ENCODE assay signal across 13 cellular contexts in genomic region chr20:22452442-22453011, GRCh38.
DNase-seq lines count a peak whose midpoint lies in the region; ATAC-seq and TF ChIP-seq lines count a peak whose summit lies in the region.
"Had no signal": no experiment of that assay in that cellular context is flagged by ENCODE, and none has a peak within 500 bp of the region (broad histone marks: within the 10 kb centered on the region; RNA-seq: fewer than 3 reads in every experiment).

No MANE protein-coding gene starts in this region.

- TF ChIP-seq CTCF in LNCaP clone FGC (IDR thresholded peaks at IDR 0.05; ENCODE audit: control insufficient read depth, extremely low read depth, insufficient read depth) = no peak
- no peak for TF ChIP-seq CTCF in transverse colon (IDR thresholded peaks at IDR 0.05)

- 33 to 66% methylated on average over 1 to 3 of the region's 3 CpGs for WGBS in transverse colon (ENCODE audit: low coverage in 1 of 2), 2 donors

- no peak overlapping the region for H3K4me3 Mint-ChIP-seq in activated naive CD8-positive, alpha-beta T cell treated with anti-CD3 and anti-CD28 coated beads, Interleukin-2, amount 50 U/mL, for 24 hours
- H3K4me3 Mint-ChIP-seq: B cell; CD4-positive, alpha-beta T cell; GM23338 had no signal

- TF ChIP-seq POLR2A in transverse colon (IDR thresholded peaks at IDR 0.05) = no peak

- peak; percentile 68 for ATAC-seq in left lobe of liver
- no peak for ATAC-seq in activated naive CD8-positive, alpha-beta T cell treated with anti-CD3 and anti-CD28 coated beads, Interleukin-2, amount 50 U/mL, for 24 hours
- ATAC-seq: GM23338 had no signal

- peaks cover 0 to 39% (median 12%) of the 10 kb centered on the region in 4 donors for H3K4me1 ChIP-seq in transverse colon

- H3K4me3 ChIP-seq in LNCaP clone FGC (ENCODE audit: low read depth, low read length) (no peak overlapping the region), transverse colon (no peak overlapping the region)
- H3K4me3 ChIP-seq: GM23338, SJSA1 had no signal

- TF ChIP-seq EP300 in transverse colon (IDR thresholded peaks at IDR 0.05; ENCODE audit: low read depth) = no peak

- intact Hi-C loops in transverse colon (cut with DNase I; ENCODE audit: low total_unique reads) = no loop called here

- DNase-seq in LNCaP clone FGC (ENCODE audit: low read depth) = peak; percentile 60
- DNase-seq in NCI-H748 (lab: John Stamatoyannopoulos, UW; ENCODE audit: unreplicated experiment) = peak; percentile 87
- no peak for DNase-seq in left lobe of liver (ENCODE audit: low spot score)
- DNase-seq in transverse colon = no peak
- no peak for DNase-seq in activated effector memory CD4-positive, alpha-beta T cell treated with Interleukin-2 at 50 U/mL for 16 hours
- DNase-seq in activated naive CD8-positive, alpha-beta T cell treated with anti-CD3 and anti-CD28 coated beads, Interleukin-2, amount 50 U/mL, for 24 hours = no peak
- no peak for DNase-seq in RKO (ENCODE audit: low spot score)
- DNase-seq: CD4-positive, alpha-beta T cell; NCI-H1105; NCI-H187 treated with DMSO at 0.1 percent for 48 hours had no signal

- H3K9me3 Mint-ChIP-seq in activated naive CD8-positive, alpha-beta T cell treated with anti-CD3 and anti-CD28 coated beads, Interleukin-2, amount 50 U/mL, for 24 hours = no peaks in the 10 kb centered on the region
- H3K9me3 Mint-ChIP-seq: CD4-positive, alpha-beta T cell; GM23338 had no signal

- in situ Hi-C loops in transverse colon (cut with MboI; ENCODE audit: low pct_ligation_motif_present in 1 of 4, low pct_unique_long_range_greater_than_20kb in 1 of 4, low sequenced_read_pairs in 3 of 4) = no loop called here

- H3K27ac ChIP-seq in transverse colon = peak overlapping the region in 3 of 4 donors; percentile 30 to 62 (median 46)
- H3K27ac ChIP-seq: SJSA1 had no signal

- no peaks in the 10 kb centered on the region for H3K9me3 ChIP-seq in transverse colon
- H3K9me3 ChIP-seq: SJSA1 had no signal

- H3K27me3 ChIP-seq in transverse colon = no peaks in the 10 kb centered on the region
- H3K27me3 ChIP-seq: SJSA1 had no signal

- no peaks in the 10 kb centered on the region for H3K4me1 Mint-ChIP-seq in activated naive CD8-positive, alpha-beta T cell treated with anti-CD3 and anti-CD28 coated beads, Interleukin-2, amount 50 U/mL, for 24 hours
- H3K4me1 Mint-ChIP-seq: B cell had no signal

- no peaks in the 10 kb centered on the region for H3K36me3 Mint-ChIP-seq in activated naive CD8-positive, alpha-beta T cell treated with anti-CD3 and anti-CD28 coated beads, Interleukin-2, amount 50 U/mL, for 24 hours (ENCODE audit: low read depth)

- peaks cover 2% of the 10 kb centered on the region for H3K27me3 Mint-ChIP-seq in activated naive CD8-positive, alpha-beta T cell treated with anti-CD3 and anti-CD28 coated beads, Interleukin-2, amount 50 U/mL, for 24 hours

- H3K36me3 ChIP-seq in transverse colon = no peaks in the 10 kb centered on the region
- H3K36me3 ChIP-seq: SJSA1 had no signal

- H3K27ac Mint-ChIP-seq in activated naive CD8-positive, alpha-beta T cell treated with anti-CD3 and anti-CD28 coated beads, Interleukin-2, amount 50 U/mL, for 24 hours = no peak overlapping the region
- H3K27ac Mint-ChIP-seq: B cell; CD4-positive, alpha-beta T cell; GM23338 had no signal

Comparison
In these comparisons a context has a peak if more than half of its experiments do, and no peak if none do; other contexts are left out.
1. DNase-seq: peak in LNCaP clone FGC (single experiment) and NCI-H748 (single experiment); none in left lobe of liver (single experiment), transverse colon (single experiment), activated effector memory CD4-positive, alpha-beta T cell treated with Interleukin-2 at 50 U/mL for 16 hours (single experiment), activated naive CD8-positive, alpha-beta T cell treated with anti-CD3 and anti-CD28 coated beads, Interleukin-2, amount 50 U/mL, for 24 hours (single experiment) and RKO (single experiment).